In the genomic region with DNA sequence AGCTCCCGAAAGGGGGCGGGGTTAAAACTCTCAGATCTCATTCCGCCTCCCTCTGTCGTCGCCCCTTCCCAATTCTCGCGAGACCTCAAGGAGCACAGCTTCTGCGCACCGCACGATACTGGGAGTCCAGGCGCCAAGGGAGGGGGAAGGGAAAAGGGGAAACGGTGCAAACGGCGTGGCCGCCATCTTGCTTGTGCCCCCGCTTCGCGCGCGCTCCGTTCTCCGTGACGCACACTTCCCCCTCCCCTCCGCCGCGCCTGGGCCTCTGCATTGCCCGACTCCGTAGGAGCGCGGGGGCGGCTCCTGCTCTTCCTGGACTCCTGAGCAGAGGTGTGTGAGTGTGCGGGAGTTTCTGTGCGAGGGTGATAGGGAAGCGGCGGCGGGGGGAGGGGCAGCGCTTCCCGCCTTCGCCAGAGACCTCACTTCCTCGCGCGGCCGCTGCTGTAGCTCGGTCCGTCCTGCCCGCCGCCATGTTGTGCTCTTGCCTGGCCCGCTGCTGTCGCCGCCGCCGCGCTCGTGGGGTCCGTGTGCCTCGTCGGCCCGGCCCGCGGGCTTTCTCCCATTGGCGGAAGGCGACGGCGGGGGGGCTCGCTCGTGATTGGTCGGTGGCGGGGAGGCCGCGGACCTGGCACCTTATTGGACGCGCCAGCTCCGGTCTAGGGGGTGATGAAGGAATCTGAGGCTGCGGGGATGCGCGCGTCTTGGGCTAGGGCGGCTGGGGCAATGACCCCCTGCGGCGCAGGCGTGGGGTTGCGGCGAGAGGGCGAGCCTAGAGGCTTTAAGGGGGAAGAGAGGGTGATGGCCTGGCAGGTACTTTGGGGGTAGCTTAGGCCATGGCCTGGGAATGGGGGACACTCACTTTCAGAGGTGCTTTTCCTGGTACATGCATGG, we compare ENCODE assay signal across 8 cellular contexts. TPM values are rescaled to one million over a fixed set of nuclear protein-coding genes. Genes with fewer than 3 reads are reported as not detected.
DNase-seq lines count a peak whose midpoint lies in the region; ATAC-seq and TF ChIP-seq lines count a peak whose summit lies in the region.

A gene (plus strand): TSS at position 167 of the 891 bp plus-strand sequence. CDS start 47,140 bp downstream, outside the sequence.

- ATAC-seq in HG02884 (IDR thresholded peaks at IDR 0.05; ENCODE audit: unreplicated experiment) (peak; percentile 64), T-helper 17 cell (peak; percentile 83)

- DNase-seq in GM13977 (ENCODE audit: low spot score) (peak; percentile 94), NCI-H1694 treated with DMSO at 0.1 percent for 48 hours (lab: John Stamatoyannopoulos, UW) (peak; percentile 95), T-helper 17 cell (peak; percentile 85 to 90 (median 90)), amygdala (lab: John Stamatoyannopoulos, UW) (peak; percentile 66 to 97 (median 91)), left ventricle myocardium inferior (peak; percentile 96), prostate gland (ENCODE audit: low spot score) (peak; percentile 94)

- no peaks in the 10 kb centered on the region for H3K9me3 ChIP-seq in T-helper 17 cell (ENCODE audit: control insufficient read depth, low read length, poor library complexity, severe bottlenecking)
- H3K9me3 ChIP-seq in left ventricle myocardium inferior (replicated peaks), result no peaks in the 10 kb centered on the region
- H3K9me3 ChIP-seq in prostate gland, result no peaks in the 10 kb centered on the region

- H3K27ac Mint-ChIP-seq in T-helper 17 cell, result peak within 1 kb of the TSS; percentile 99

- peak within 1 kb of the TSS; percentile 99 for H3K4me3 Mint-ChIP-seq in T-helper 17 cell

- no peaks in the 10 kb centered on the region for H3K27me3 ChIP-seq in left ventricle myocardium inferior (ENCODE audit: low read depth)
- no peaks in the 10 kb centered on the region for H3K27me3 ChIP-seq in prostate gland (replicated peaks; ENCODE audit: insufficient read depth)

- peak; percentile 91 for TF ChIP-seq POLR2A in prostate gland (IDR thresholded peaks at IDR 0.05)

- H3K27ac ChIP-seq in left ventricle myocardium inferior (replicated peaks) (peak within 1 kb of the TSS; percentile 100), prostate gland (peak within 1 kb of the TSS; percentile 98 to 99), urinary bladder (ENCODE audit: low read depth) (peak within 1 kb of the TSS; percentile 99)

- H3K4me1 ChIP-seq in left ventricle myocardium inferior (peaks cover 68% of the 10 kb centered on the region), prostate gland (replicated peaks) (peaks cover 8% of the 10 kb centered on the region), urinary bladder (ENCODE audit: insufficient read depth) (peaks cover 2% of the 10 kb centered on the region)

- intact Hi-C loops in left ventricle myocardium inferior (cut with micrococcal nuclease), result no loop called here
- intact Hi-C loops in prostate gland (cut with DNase I), result loop anchor here (2.0 kb wide), 1 partner anchor 17 kb away; no protein-coding TSS in a partner anchor

- H3K4me3 ChIP-seq in left ventricle myocardium inferior, result peak within 1 kb of the TSS; percentile 96
- peak within 1 kb of the TSS; percentile 75 to 96 for H3K4me3 ChIP-seq in prostate gland
- peak within 1 kb of the TSS; percentile 75 for H3K4me3 ChIP-seq in urinary bladder (ENCODE audit: low read depth, low read length)

- TF ChIP-seq CTCF in GM13977 (IDR thresholded peaks at IDR 0.05; ENCODE audit: extremely low read depth, insufficient read depth, missing control alignments) (no peak), left ventricle myocardium inferior (IDR thresholded peaks at IDR 0.05; ENCODE audit: borderline replicate concordance) (peak; percentile 23), prostate gland (IDR thresholded peaks at IDR 0.05) (peak in 2 of 4 experiments; percentile 8 to 32)

- in situ Hi-C loops in GM13977 (cut with MboI; ENCODE audit: low pct_unique_long_range_greater_than_20kb, low sequenced_read_pairs, unreplicated experiment), result no loop called here

- peaks cover 52% of the 10 kb centered on the region for H3K4me1 Mint-ChIP-seq in T-helper 17 cell

- H3K36me3 Mint-ChIP-seq in T-helper 17 cell (ENCODE audit: low read depth), result peaks cover 4% of the 10 kb centered on the region

- H3K36me3 ChIP-seq in left ventricle myocardium inferior (peaks cover 5% of the 10 kb centered on the region), prostate gland (no peaks in the 10 kb centered on the region), urinary bladder (ENCODE audit: insufficient read depth) (no peaks in the 10 kb centered on the region)

- under 1% methylated on average over 84 of the region's 84 CpGs for WGBS in prostate gland
- under 1% methylated on average over 84 of the region's 84 CpGs for WGBS in urinary bladder

- no peaks in the 10 kb centered on the region for H3K27me3 Mint-ChIP-seq in T-helper 17 cell

RNA-seq across cellular contexts. Expression of the gene that starts here (rescaled TPM):
- 10 to 100 TPM; 42.3 to 45.7 TPM for total RNA-seq in T-helper 17 cell
- 62.2 TPM for total RNA-seq in left ventricle myocardium inferior
- total RNA-seq in prostate gland, result 10 to 100 TPM; 54.9 to 93.8 TPM
- 43.8 TPM for total RNA-seq in urinary bladder
- 52.3 TPM for polyA plus RNA-seq in urinary bladder

Comparison
In these comparisons a context has a peak if more than half of its experiments do, and no peak if none do; other contexts are left out.
1. Peak in every context shown above with its lines: DNase-seq, ATAC-seq, H3K4me3 ChIP-seq and H3K27ac ChIP-seq.